ENCODE assay signal across 1 cellular context in genomic region chr18:25334588-25334987, GRCh38.
TF ChIP-seq lines count a peak whose summit lies in the region.

No MANE protein-coding gene starts in this region.

TF ChIP-seq in SK-N-SH, 30 proteins besides CTCF, POLR2A, EP300 and RAD21 (continued from another document):
- TF ChIP-seq FOXM1 (IDR thresholded peaks at IDR 0.05; ENCODE audit: low read depth) (no peak), NRF1 (IDR thresholded peaks at IDR 0.05; ENCODE audit: low read depth, low read length) (no peak), GABPA (IDR thresholded peaks at IDR 0.05; ENCODE audit: low read depth) (no peak)
